ENCODE assay signal across 18 cellular contexts in the genomic region with DNA sequence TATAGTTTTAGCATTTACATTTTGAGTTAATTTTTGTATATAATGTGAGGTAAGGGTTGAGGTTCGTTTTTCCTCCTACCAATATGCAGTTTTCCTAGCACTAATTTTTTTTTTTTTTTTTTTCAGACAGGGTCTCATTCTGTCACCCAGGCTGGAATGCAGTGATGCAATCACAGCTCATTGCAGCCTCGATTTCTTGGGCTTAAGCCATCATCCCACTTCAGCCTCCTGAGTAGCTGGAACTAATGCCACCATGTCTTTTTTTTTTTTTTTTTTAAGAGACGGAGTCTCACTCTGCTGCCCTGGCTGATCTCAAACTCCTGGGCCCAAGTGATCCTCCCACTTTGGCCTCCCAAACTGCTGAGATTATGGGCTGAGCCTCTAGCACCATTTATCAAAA. TPM values are rescaled to one million over a fixed set of nuclear protein-coding genes. Genes with fewer than 3 reads are reported as not detected.
DNase-seq lines count a peak whose midpoint lies in the region; ATAC-seq and TF ChIP-seq lines count a peak whose summit lies in the region.
"Had no signal": no experiment of that assay in that cellular context is flagged by ENCODE, and none has a peak within 500 bp of the region (broad histone marks: within the 10 kb centered on the region; RNA-seq: fewer than 3 reads in every experiment).

No MANE protein-coding gene starts in this region.

- peak overlapping the region; percentile 87 for H3K27ac Mint-ChIP-seq in activated CD8-positive, alpha-beta T cell treated with anti-CD3 and anti-CD28 coated beads for 36 hours
- H3K27ac Mint-ChIP-seq in activated CD8-positive, alpha-beta T cell treated with anti-CD3 and anti-CD28 coated beads, Interleukin-2, amount 10 ng/mL, durations not matched to agents 7 days and 5 days: no peak overlapping the region
- peak overlapping the region; percentile 61 for H3K27ac Mint-ChIP-seq in activated naive CD8-positive, alpha-beta T cell treated with anti-CD3 and anti-CD28 coated beads, Interleukin-2, amount 50 U/mL, for 24 hours

- H3K4me3 ChIP-seq in lower lobe of right lung (no peak overlapping the region), uterus (no peak overlapping the region)
- H3K4me3 ChIP-seq: left ventricle myocardium inferior, spleen had no signal

- no peak for DNase-seq in activated CD8-positive, alpha-beta T cell treated with anti-CD3 and anti-CD28 coated beads for 36 hours
- DNase-seq in activated CD8-positive, alpha-beta T cell treated with anti-CD3 and anti-CD28 coated beads, Interleukin-2, amount 10 ng/mL, durations not matched to agents 7 days and 5 days: no peak
- peak; percentile 77 for DNase-seq in H4 (ENCODE audit: low spot score)
- no peak for DNase-seq in activated naive CD8-positive, alpha-beta T cell treated with anti-CD3 and anti-CD28 coated beads, Interleukin-2, amount 50 U/mL, for 24 hours
- DNase-seq in lower lobe of right lung: no peak
- no peak for DNase-seq in NOMO-1 (lab: John Stamatoyannopoulos, UW; ENCODE audit: unreplicated experiment in 2 of 2)
- no peak for DNase-seq in uterus
- DNase-seq: ACHN; activated T-cell treated with anti-CD3 and anti-CD28 coated beads, Interleukin-2, amount 50 U/mL, for 4 hours; COR-L47; left ventricle myocardium inferior; NCI-H1417; spleen had no signal

- POLR2A ChIA-PET in activated CD8-positive, alpha-beta T cell treated with anti-CD3 and anti-CD28 coated beads for 36 hours (lab: Charles Lee): no interaction called here
- POLR2A ChIA-PET in activated CD8-positive, alpha-beta T cell treated with anti-CD3 and anti-CD28 coated beads, Interleukin-2, amount 10 ng/mL, durations not matched to agents 7 days and 5 days (lab: Charles Lee): interaction anchor here (4.2 kb wide), 1 partner anchor 8 kb away, joined by 52 read pairs; no protein-coding TSS in a partner anchor

- H3K27me3 Mint-ChIP-seq in activated CD8-positive, alpha-beta T cell treated with anti-CD3 and anti-CD28 coated beads for 36 hours: no peaks in the 10 kb centered on the region
- no peaks in the 10 kb centered on the region for H3K27me3 Mint-ChIP-seq in activated CD8-positive, alpha-beta T cell treated with anti-CD3 and anti-CD28 coated beads, Interleukin-2, amount 10 ng/mL, durations not matched to agents 7 days and 5 days (ENCODE audit: low read depth)
- peaks cover 1% of the 10 kb centered on the region for H3K27me3 Mint-ChIP-seq in activated naive CD8-positive, alpha-beta T cell treated with anti-CD3 and anti-CD28 coated beads, Interleukin-2, amount 50 U/mL, for 24 hours

- H3K9me3 ChIP-seq in lower lobe of right lung (peaks cover 7% of the 10 kb centered on the region), uterus (no peaks in the 10 kb centered on the region)

- CTCF ChIA-PET in activated CD8-positive, alpha-beta T cell treated with anti-CD3 and anti-CD28 coated beads for 36 hours (lab: Charles Lee): interaction anchor here (4.5 kb wide), 1 partner anchor 8 kb away, joined by 23 read pairs; no protein-coding TSS in a partner anchor
- CTCF ChIA-PET in activated CD8-positive, alpha-beta T cell treated with anti-CD3 and anti-CD28 coated beads, Interleukin-2, amount 10 ng/mL, durations not matched to agents 7 days and 5 days (lab: Charles Lee): interaction anchor here (1.3 kb wide), 1 partner anchor 162 kb away, joined by 3 read pairs; no protein-coding TSS in a partner anchor

- no peak for ATAC-seq in activated CD8-positive, alpha-beta T cell treated with anti-CD3 and anti-CD28 coated beads for 36 hours
- no peak for ATAC-seq in activated CD8-positive, alpha-beta T cell treated with anti-CD3 and anti-CD28 coated beads, Interleukin-2, amount 10 ng/mL, durations not matched to agents 7 days and 5 days
- ATAC-seq in activated naive CD8-positive, alpha-beta T cell treated with anti-CD3 and anti-CD28 coated beads, Interleukin-2, amount 50 U/mL, for 24 hours: no peak
- peak; percentile 17 to 72 for ATAC-seq in lower lobe of right lung
- no peak for ATAC-seq in GM21515 (IDR thresholded peaks at IDR 0.05; ENCODE audit: unreplicated experiment)

- H3K4me3 Mint-ChIP-seq in activated CD8-positive, alpha-beta T cell treated with anti-CD3 and anti-CD28 coated beads for 36 hours: peak overlapping the region; percentile 96
- no peak overlapping the region for H3K4me3 Mint-ChIP-seq in activated CD8-positive, alpha-beta T cell treated with anti-CD3 and anti-CD28 coated beads, Interleukin-2, amount 10 ng/mL, durations not matched to agents 7 days and 5 days
- peak overlapping the region; percentile 36 for H3K4me3 Mint-ChIP-seq in activated naive CD8-positive, alpha-beta T cell treated with anti-CD3 and anti-CD28 coated beads, Interleukin-2, amount 50 U/mL, for 24 hours

- H3K36me3 ChIP-seq in lower lobe of right lung (no peaks in the 10 kb centered on the region), uterus (no peaks in the 10 kb centered on the region)
- H3K36me3 ChIP-seq: left ventricle myocardium inferior, spleen had no signal

- H3K4me1 Mint-ChIP-seq in activated CD8-positive, alpha-beta T cell treated with anti-CD3 and anti-CD28 coated beads for 36 hours (ENCODE audit: low read depth): peaks cover 51% of the 10 kb centered on the region
- peaks cover 56% of the 10 kb centered on the region for H3K4me1 Mint-ChIP-seq in activated CD8-positive, alpha-beta T cell treated with anti-CD3 and anti-CD28 coated beads, Interleukin-2, amount 10 ng/mL, durations not matched to agents 7 days and 5 days (ENCODE audit: low read depth)
- peaks cover 67% of the 10 kb centered on the region for H3K4me1 Mint-ChIP-seq in activated naive CD8-positive, alpha-beta T cell treated with anti-CD3 and anti-CD28 coated beads, Interleukin-2, amount 50 U/mL, for 24 hours

- H3K27ac ChIP-seq in lower lobe of right lung (no peak overlapping the region), uterus (no peak overlapping the region)
- H3K27ac ChIP-seq: KMS-11, left ventricle myocardium inferior had no signal

- TF ChIP-seq POLR2A in uterus (IDR thresholded peaks at IDR 0.05): no peak

- no peak for TF ChIP-seq CTCF in activated CD8-positive, alpha-beta T cell treated with anti-CD3 and anti-CD28 coated beads for 36 hours (IDR thresholded peaks at IDR 0.05)
- TF ChIP-seq CTCF in lower lobe of right lung (IDR thresholded peaks at IDR 0.05) (no peak), uterus (IDR thresholded peaks at IDR 0.05) (no peak)

- intact Hi-C loops in activated CD8-positive, alpha-beta T cell treated with anti-CD3 and anti-CD28 coated beads for 36 hours (cut with micrococcal nuclease): loop anchor here (5.0 kb wide), 1 partner anchor 41 kb away; no protein-coding TSS in a partner anchor
- intact Hi-C loops in lower lobe of right lung (cut with DNase I) (no loop called here), uterus (cut with DNase I; ENCODE audit: low total_unique reads) (no loop called here)

- H3K4me1 ChIP-seq in lower lobe of right lung (no peaks in the 10 kb centered on the region), uterus (no peaks in the 10 kb centered on the region)
- H3K4me1 ChIP-seq: left ventricle myocardium inferior had no signal

- peaks cover 77% of the 10 kb centered on the region for H3K36me3 Mint-ChIP-seq in activated CD8-positive, alpha-beta T cell treated with anti-CD3 and anti-CD28 coated beads for 36 hours (ENCODE audit: low read depth)
- peaks cover 40% of the 10 kb centered on the region for H3K36me3 Mint-ChIP-seq in activated CD8-positive, alpha-beta T cell treated with anti-CD3 and anti-CD28 coated beads, Interleukin-2, amount 10 ng/mL, durations not matched to agents 7 days and 5 days (ENCODE audit: low read depth)
- H3K36me3 Mint-ChIP-seq in activated naive CD8-positive, alpha-beta T cell treated with anti-CD3 and anti-CD28 coated beads, Interleukin-2, amount 50 U/mL, for 24 hours (ENCODE audit: low read depth): peaks cover 52% of the 10 kb centered on the region

- H3K9me3 Mint-ChIP-seq in activated CD8-positive, alpha-beta T cell treated with anti-CD3 and anti-CD28 coated beads for 36 hours: peaks cover 8% of the 10 kb centered on the region
- H3K9me3 Mint-ChIP-seq in activated CD8-positive, alpha-beta T cell treated with anti-CD3 and anti-CD28 coated beads, Interleukin-2, amount 10 ng/mL, durations not matched to agents 7 days and 5 days (ENCODE audit: insufficient read depth): peaks cover 9% of the 10 kb centered on the region
- H3K9me3 Mint-ChIP-seq in activated naive CD8-positive, alpha-beta T cell treated with anti-CD3 and anti-CD28 coated beads, Interleukin-2, amount 50 U/mL, for 24 hours: peaks cover 10% of the 10 kb centered on the region

- no peaks in the 10 kb centered on the region for H3K27me3 ChIP-seq in lower lobe of right lung (ENCODE audit: low read depth)
- H3K27me3 ChIP-seq in uterus: no peaks in the 10 kb centered on the region

RNA-seq across cellular contexts. Expression of a gene that starts 2.5 kb away (rescaled TPM):
- 10 to 100 TPM; 48.7 to 52.9 TPM for total RNA-seq in activated CD8-positive, alpha-beta T cell treated with anti-CD3 and anti-CD28 coated beads for 36 hours
- total RNA-seq in activated CD8-positive, alpha-beta T cell treated with anti-CD3 and anti-CD28 coated beads, Interleukin-2, amount 10 ng/mL, durations not matched to agents 7 days and 5 days: 10 to 100 TPM; 68.7 to 74.0 TPM
- not detected in 2 replicates for total RNA-seq in H4 (2014; rRNA removed; shearing (Covaris generic))
- 1.2 TPM for total RNA-seq in lower lobe of right lung
- 1 to 10 TPM in 1 of 4 donors, under 1 TPM in 1, not detected in 2; 0.79 to 1.0 TPM for total RNA-seq in uterus
- total RNA-seq: G401, left ventricle myocardium inferior, myocyte had no signal

RNA-seq across cellular contexts. Expression of a gene that starts 5.3 kb away (rescaled TPM):
- 100 to 1,000 TPM; 123 to 134 TPM for total RNA-seq in activated CD8-positive, alpha-beta T cell treated with anti-CD3 and anti-CD28 coated beads for 36 hours
- 10 to 100 TPM in 1 of 2 experiments, 1 to 10 TPM in 1; 9.9 to 10.1 TPM for total RNA-seq in activated CD8-positive, alpha-beta T cell treated with anti-CD3 and anti-CD28 coated beads, Interleukin-2, amount 10 ng/mL, durations not matched to agents 7 days and 5 days
- 3.2 and 6.9 TPM in 2 replicates for total RNA-seq in H4 (2014; rRNA removed; shearing (Covaris generic))
- total RNA-seq in lower lobe of right lung (3.8 TPM), uterus (1 to 10 TPM in 1 of 4 donors, under 1 TPM in 1, not detected in 2; 0.18 to 4.4 TPM)
- total RNA-seq: G401, left ventricle myocardium inferior, myocyte, posterior vena cava had no signal

RNA-seq across cellular contexts. Expression of a gene that starts 34.8 kb away (rescaled TPM):
- total RNA-seq in activated CD8-positive, alpha-beta T cell treated with anti-CD3 and anti-CD28 coated beads for 36 hours: 1 to 10 TPM in 1 of 2 experiments, not detected in 1; 1.1 TPM
- total RNA-seq in activated CD8-positive, alpha-beta T cell treated with anti-CD3 and anti-CD28 coated beads, Interleukin-2, amount 10 ng/mL, durations not matched to agents 7 days and 5 days: not detected
- total RNA-seq in H4 (2014; rRNA removed; shearing (Covaris generic)): not detected in 2 replicates
- total RNA-seq in lower lobe of right lung (not detected), uterus (not detected)
- total RNA-seq: G401, left ventricle myocardium inferior, myocyte, posterior vena cava, spleen had no signal

RNA-seq across cellular contexts. Expression of a gene that starts 50.4 kb away (rescaled TPM):
- total RNA-seq in activated CD8-positive, alpha-beta T cell treated with anti-CD3 and anti-CD28 coated beads for 36 hours: not detected
- not detected for total RNA-seq in activated CD8-positive, alpha-beta T cell treated with anti-CD3 and anti-CD28 coated beads, Interleukin-2, amount 10 ng/mL, durations not matched to agents 7 days and 5 days
- total RNA-seq in H4 (2014; rRNA removed; shearing (Covaris generic)): not detected in 2 replicates
- total RNA-seq in lower lobe of right lung (not detected), uterus (not detected)
- total RNA-seq: activated T-cell treated with anti-CD3 and anti-CD28 coated beads, Interleukin-2, amount 50 U/mL, for 4 hours; G401; left ventricle myocardium inferior; myocyte; posterior vena cava; spleen had no signal

Comparison
In these comparisons a context has a peak if more than half of its experiments do, and no peak if none do; other contexts are left out.
1. RNA of a gene that starts 5.3 kb away (total RNA-seq): 123 to 134 TPM in activated CD8-positive, alpha-beta T cell treated with anti-CD3 and anti-CD28 coated beads for 36 hours; 9.9 to 10.1 TPM in activated CD8-positive, alpha-beta T cell treated with anti-CD3 and anti-CD28 coated beads, Interleukin-2, amount 10 ng/mL, durations not matched to agents 7 days and 5 days, 3.2 to 6.9 TPM in H4, 3.8 TPM in lower lobe of right lung (single experiment) and 0.18 to 4.4 TPM in uterus; every median in the first group is over 10 times any median in the second.
2. ATAC-seq: peak in lower lobe of right lung (2 of 2); none in activated CD8-positive, alpha-beta T cell treated with anti-CD3 and anti-CD28 coated beads for 36 hours (single experiment), activated CD8-positive, alpha-beta T cell treated with anti-CD3 and anti-CD28 coated beads, Interleukin-2, amount 10 ng/mL, durations not matched to agents 7 days and 5 days (single experiment), activated naive CD8-positive, alpha-beta T cell treated with anti-CD3 and anti-CD28 coated beads, Interleukin-2, amount 50 U/mL, for 24 hours (single experiment) and GM21515 (single experiment).
3. RNA of a gene that starts 2.5 kb away (total RNA-seq): 68.7 to 74.0 TPM in activated CD8-positive, alpha-beta T cell treated with anti-CD3 and anti-CD28 coated beads, Interleukin-2, amount 10 ng/mL, durations not matched to agents 7 days and 5 days and 48.7 to 52.9 TPM in activated CD8-positive, alpha-beta T cell treated with anti-CD3 and anti-CD28 coated beads for 36 hours; 1.2 TPM in lower lobe of right lung (single experiment), 0.79 to 1.0 TPM in uterus and not detected in H4; every median in the first group is over 10 times any median in the second.